ENCODE assay signal across 8 cellular contexts in genomic region chr5:157743163-157744054, GRCh38. TPM values are rescaled to one million over a fixed set of nuclear protein-coding genes. Genes with fewer than 3 reads are reported as not detected.
A peak's percentile ranks its signal among the peaks of the same experiment; 100 is the strongest.
DNase-seq lines count a peak whose midpoint lies in the region; ATAC-seq and TF ChIP-seq lines count a peak whose summit lies in the region.

LSM11 (plus strand) TSS chr5:157743712; CDS start chr5:157743751, 39 bp downstream.

- ATAC-seq in HG02840 (IDR thresholded peaks at IDR 0.05; ENCODE audit: low FRiP score, unreplicated experiment): peak; percentile 93
- ATAC-seq in right cardiac atrium: peak; percentile 96

- peak within 1 kb of the TSS; percentile 74 for H3K4me3 ChIP-seq in right cardiac atrium (ENCODE audit: low read length)
- peak within 1 kb of the TSS; percentile 82 for H3K4me3 ChIP-seq in rectal smooth muscle tissue (ENCODE audit: low read length)
- H3K4me3 ChIP-seq in vagina: peak within 1 kb of the TSS; percentile 82 to 83

- TF ChIP-seq CTCF in vagina (IDR thresholded peaks at IDR 0.05): peak; percentile 98 to 99 (median 99)

- H3K27ac ChIP-seq in right cardiac atrium (ENCODE audit: low read length) (no peak within 1 kb of the TSS), rectal smooth muscle tissue (ENCODE audit: low read depth, low read length) (peak within 1 kb of the TSS; percentile 28), vagina (peak within 1 kb of the TSS; percentile 77)

- H3K9me3 ChIP-seq in right cardiac atrium (ENCODE audit: control insufficient read depth, low read length): no peaks in the 10 kb centered on the region
- no peaks in the 10 kb centered on the region for H3K9me3 ChIP-seq in vagina

- peak; percentile 49 for TF ChIP-seq POLR2A in GM15510 (IDR thresholded peaks at IDR 0.05; ENCODE audit: borderline replicate concordance, extremely low read depth, insufficient read length)
- peak in 1 of 2 donors; percentile 29 for TF ChIP-seq POLR2A in vagina (IDR thresholded peaks at IDR 0.05)

- 1% methylated on average over 80 of the region's 80 CpGs for WGBS in right cardiac atrium

- no peaks in the 10 kb centered on the region for H3K27me3 ChIP-seq in right cardiac atrium (ENCODE audit: control insufficient read depth, insufficient read depth)
- H3K27me3 ChIP-seq in rectal smooth muscle tissue (ENCODE audit: control insufficient read depth, insufficient read depth, low read length): no peaks in the 10 kb centered on the region
- no peaks in the 10 kb centered on the region for H3K27me3 ChIP-seq in vagina

- H3K36me3 ChIP-seq in rectal smooth muscle tissue (ENCODE audit: control insufficient read depth, insufficient read depth, low read length): peaks cover 3% of the 10 kb centered on the region
- H3K36me3 ChIP-seq in vagina: peaks cover 7 to 8% of the 10 kb centered on the region in 2 donors

- intact Hi-C loops in right cardiac atrium (cut with DNase I): no loop called here
- intact Hi-C loops in vagina (cut with DNase I): no loop called here

- DNase-seq in NCI-H1436 (lab: John Stamatoyannopoulos, UW) (peak; percentile 77), T-helper 1 cell (peak; percentile 81 to 88 (median 86)), amygdala (lab: John Stamatoyannopoulos, UW) (peak in 55 of 56 donors; percentile 28 to 92 (median 74)), right cardiac atrium (peak; percentile 88 to 96 (median 95)), vagina (ENCODE audit: extremely low spot score in 2 of 2) (peak in 1 of 2 donors; percentile 91)

- peak within 1 kb of the TSS; percentile 79 for H3K9ac ChIP-seq in rectal smooth muscle tissue (ENCODE audit: low read length)

- no peaks in the 10 kb centered on the region for H3K4me1 ChIP-seq in right cardiac atrium (ENCODE audit: control insufficient read depth, insufficient read depth, low read length)
- peaks cover 3% of the 10 kb centered on the region for H3K4me1 ChIP-seq in rectal smooth muscle tissue (ENCODE audit: control insufficient read depth, insufficient read depth, low read length)
- peaks cover 22% of the 10 kb centered on the region for H3K4me1 ChIP-seq in vagina

RNA-seq across cellular contexts. Expression of gene LSM11, which starts in this region (rescaled TPM):
- total RNA-seq in right cardiac atrium (1 to 10 TPM; 1.7 to 2.5 (median 1.9) TPM), vagina (3.9 TPM)
- polyA plus RNA-seq in right cardiac atrium: 0.84 TPM
